In the genomic region with DNA sequence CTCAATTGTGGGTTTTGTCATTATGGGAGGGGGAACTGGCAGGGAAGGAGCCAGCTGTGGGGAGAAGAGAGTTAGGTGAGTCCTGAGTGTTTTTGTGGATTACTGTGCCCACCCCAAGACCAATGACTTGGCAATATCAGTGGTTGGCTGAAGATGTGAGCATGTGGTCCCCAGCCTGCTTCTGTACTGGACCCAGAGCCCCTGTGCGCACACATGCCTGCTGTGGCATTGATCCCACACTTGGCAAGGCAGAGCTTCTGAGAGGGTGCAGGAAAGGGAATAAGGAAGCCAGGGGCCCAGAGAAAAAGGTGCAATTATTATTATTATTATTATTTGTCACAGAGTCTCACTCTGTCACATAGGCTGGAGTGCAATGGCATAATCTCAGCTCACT, we compare ENCODE assay signal across 23 cellular contexts. TPM values are rescaled to one million over a fixed set of nuclear protein-coding genes. Genes with fewer than 3 reads are reported as not detected.
DNase-seq lines count a peak whose midpoint lies in the region; ATAC-seq, FAIRE-seq and TF ChIP-seq lines count a peak whose summit lies in the region.
"Had no signal": no experiment of that assay in that cellular context is flagged by ENCODE, and none has a peak within 500 bp of the region (broad histone marks: within the 10 kb centered on the region; RNA-seq: fewer than 3 reads in every experiment).

No MANE protein-coding gene starts in this region.

- no peak overlapping the region for H3K4me3 Mint-ChIP-seq in activated B cell treated with CpG ODN at 0.5 μM for 24 hours
- H3K4me3 Mint-ChIP-seq in mesothelial cell of epicardium, result peak overlapping the region; percentile 79
- peak overlapping the region; percentile 48 for H3K4me3 Mint-ChIP-seq in type B pancreatic cell

- H3K27ac ChIP-seq in HepG2 (ENCODE audit: extremely low read length, insufficient read depth, low read length), result no peak overlapping the region
- no peak overlapping the region for H3K27ac ChIP-seq in right lobe of liver
- H3K27ac ChIP-seq: BLaER1 treated with 17β-estradiol and CSF1 and Interleukin-3, amounts not matched to agents 10 nM and 100 nM had no signal

- H3K4me3 ChIP-seq in HepG2 (replicated peaks in 1 of 3; ENCODE audit: insufficient read depth in 1 of 3, low read depth in 2 of 3, low read length in 3 of 3), result no peak overlapping the region
- no peak overlapping the region for H3K4me3 ChIP-seq in right lobe of liver
- H3K4me3 ChIP-seq: BLaER1 treated with 17β-estradiol and CSF1 and Interleukin-3, amounts not matched to agents 10 nM and 100 nM had no signal

- H3K4me2 ChIP-seq in HepG2 (ENCODE audit: low read depth, low read length), result no peak overlapping the region
- H3K4me2 ChIP-seq: BLaER1 treated with 17β-estradiol and CSF1 and Interleukin-3, amounts not matched to agents 10 nM and 100 nM had no signal

- ATAC-seq in HepG2 (no peak), right lobe of liver (no peak), activated B cell treated with CpG ODN at 0.5 μM for 24 hours (ENCODE audit: low read depth) (no peak)

- H3K9me3 ChIP-seq in HepG2 (ENCODE audit: low read length) (no peaks in the 10 kb centered on the region), right lobe of liver (no peaks in the 10 kb centered on the region)

- FAIRE-seq in HepG2 (lab: Jason Lieb, UNC) (no peak), frontal cortex (lab: Jason Lieb, UNC) (no peak)
- FAIRE-seq: A204.1, GM12891, H54 had no signal

- H3K36me3 Mint-ChIP-seq in activated B cell treated with CpG ODN at 0.5 μM for 24 hours (ENCODE audit: low read depth) (peaks cover 1% of the 10 kb centered on the region), mesothelial cell of epicardium (no peaks in the 10 kb centered on the region), type B pancreatic cell (no peaks in the 10 kb centered on the region)

- CTCF ChIA-PET in HepG2 (lab: Yijun Ruan, JAX; ENCODE audit: low intra/inter-chr PET ratio, low total read pairs) (interaction anchor here (1.5 kb wide), 1 partner anchor 70 kb away, joined by 3 read pairs; no protein-coding TSS in a partner anchor), activated B cell treated with CpG ODN at 0.5 μM for 24 hours (lab: Charles Lee) (no interaction called here)

- no peak for TF ChIP-seq RAD21 in HepG2 (CRISPR knock-in tag; IDR thresholded peaks at IDR 0.05)

- DNase-seq in HepG2 (ENCODE audit: low spot score) (no peak), right lobe of liver (no peak), activated B cell treated with CpG ODN at 0.5 μM for 24 hours (no peak), mesothelial cell of epicardium (ENCODE audit: low spot score in 2 of 2, unreplicated experiment in 2 of 2) (no peak), type B pancreatic cell (ENCODE audit: extremely low spot score, unreplicated experiment) (no peak), cerebellum (ENCODE audit: low spot score) (no peak), frontal cortex (ENCODE audit: low spot score in 2 of 2) (no peak), NCI-H2171 (lab: John Stamatoyannopoulos, UW) (no peak)
- DNase-seq: DMS 273 treated with DMSO at 0.1 percent for 48 hours, GF-D8, MV-4-11, NCI-H1417 treated with DMSO at 0.1 percent for 48 hours, NCI-H1930, NCI-H2171 treated with DMSO at 0.1 percent for 48 hours, NCI-H748 treated with DMSO at 0.1 percent for 48 hours had no signal

- H3K9me3 Mint-ChIP-seq in activated B cell treated with CpG ODN at 0.5 μM for 24 hours (peaks cover 5% of the 10 kb centered on the region), mesothelial cell of epicardium (no peaks in the 10 kb centered on the region), type B pancreatic cell (no peaks in the 10 kb centered on the region)

- H4K20me1 ChIP-seq in HepG2 (ENCODE audit: insufficient read depth, low read length), result no peaks in the 10 kb centered on the region

- in situ Hi-C loops in HepG2 (cut with HindIII; ENCODE audit: extremely low pct_ligation_motif_present, low pct_unique_long_range_greater_than_20kb), result no loop called here

- H3K27me3 ChIP-seq in HepG2 (ENCODE audit: control insufficient read depth in 1 of 2, insufficient read depth in 2 of 2, low read length in 2 of 2) (peaks cover 15 to 61% of the 10 kb centered on the region in 2 experiments), right lobe of liver (peaks cover 45 to 88% of the 10 kb centered on the region in 2 donors)

- 100% methylated on average over 1 of the region's 1 CpG for WGBS in HepG2 (ENCODE audit: low lambda C conversion rate)
- WGBS in right lobe of liver (ENCODE audit: insufficient coverage, low coverage, low lambda C conversion rate, missing lambda C conversion rate), result no CpG with 5 or more reads among the region's 1 CpG

- peaks cover 38% of the 10 kb centered on the region for H3K4me1 Mint-ChIP-seq in activated B cell treated with CpG ODN at 0.5 μM for 24 hours
- peaks cover 50% of the 10 kb centered on the region for H3K4me1 Mint-ChIP-seq in mesothelial cell of epicardium
- peaks cover 12% of the 10 kb centered on the region for H3K4me1 Mint-ChIP-seq in type B pancreatic cell (ENCODE audit: unreplicated experiment)

- no peak for TF ChIP-seq POLR2A in HepG2 (IDR thresholded peaks at IDR 0.05; ENCODE audit: insufficient read depth in 1 of 2, low read depth in 2 of 2, low read length in 2 of 2)
- no peak for TF ChIP-seq POLR2A in right lobe of liver (IDR thresholded peaks at IDR 0.05)

- H3K4me1 ChIP-seq in HepG2 (ENCODE audit: insufficient read depth, low read length) (peaks cover 8% of the 10 kb centered on the region), right lobe of liver (peaks cover 0 to 9% (median 0%) of the 10 kb centered on the region in 4 donors)

- H2AFZ ChIP-seq in HepG2 (ENCODE audit: low read length), result no peak overlapping the region

- TF ChIP-seq EP300 in HepG2 (IDR thresholded peaks at IDR 0.05; ENCODE audit: low read depth in 2 of 2, low read length in 2 of 2) (no peak), HepG2 (CRISPR knock-in tag; IDR thresholded peaks at IDR 0.05; ENCODE audit: borderline replicate concordance) (no peak)

- H3K36me3 ChIP-seq in HepG2 (replicated peaks in 1 of 2; ENCODE audit: control insufficient read depth in 1 of 2, insufficient read depth in 2 of 2, low read length in 2 of 2) (no peaks in the 10 kb centered on the region), right lobe of liver (no peaks in the 10 kb centered on the region)
- H3K36me3 ChIP-seq: BLaER1 treated with 17β-estradiol and CSF1 and Interleukin-3, amounts not matched to agents 10 nM and 100 nM had no signal

- peaks cover 77% of the 10 kb centered on the region for H3K27me3 Mint-ChIP-seq in activated B cell treated with CpG ODN at 0.5 μM for 24 hours
- peaks cover 97% of the 10 kb centered on the region for H3K27me3 Mint-ChIP-seq in mesothelial cell of epicardium (ENCODE audit: low read depth)
- peaks cover 100% of the 10 kb centered on the region for H3K27me3 Mint-ChIP-seq in type B pancreatic cell

- POLR2A ChIA-PET in HepG2 (lab: Yijun Ruan, JAX), result no interaction called here
- POLR2A ChIA-PET in activated B cell treated with CpG ODN at 0.5 μM for 24 hours (lab: Charles Lee), result no interaction called here

- intact Hi-C loops in HepG2 (cut with micrococcal nuclease; ENCODE audit: unreplicated experiment), result no loop called here
- intact Hi-C loops in right lobe of liver (cut with DNase I), result loop anchor here in 1 of 2 donors (5.0 to 10.0 kb wide), 2 partner anchors 64 to 161 kb away; no protein-coding TSS in a partner anchor
- intact Hi-C loops in activated B cell treated with CpG ODN at 0.5 μM for 24 hours (cut with micrococcal nuclease), result no loop called here

- TF ChIP-seq CTCF in HepG2 (CRISPR knock-in tag; IDR thresholded peaks at IDR 0.05), result no peak
- TF ChIP-seq CTCF in right lobe of liver (IDR thresholded peaks at IDR 0.05), result no peak
- TF ChIP-seq CTCF in activated B cell treated with CpG ODN at 0.5 μM for 24 hours (IDR thresholded peaks at IDR 0.05), result no peak
- TF ChIP-seq CTCF in mesothelial cell of epicardium (IDR thresholded peaks at IDR 0.05; ENCODE audit: unreplicated experiment), result no peak
- TF ChIP-seq CTCF in type B pancreatic cell (conservative IDR thresholded peaks at IDR 0.05), result no peak

- no TSS peak for BruUV-seq in HepG2 (replicated peaks; lab: Mats Ljungman, UMichigan)

- H3K27ac Mint-ChIP-seq in activated B cell treated with CpG ODN at 0.5 μM for 24 hours, result peak overlapping the region; percentile 24
- peak overlapping the region; percentile 98 for H3K27ac Mint-ChIP-seq in mesothelial cell of epicardium
- peak overlapping the region; percentile 17 for H3K27ac Mint-ChIP-seq in type B pancreatic cell

- H3K9ac ChIP-seq in HepG2 (ENCODE audit: insufficient read depth, low read depth, low read length), result no peak overlapping the region
- H3K9ac ChIP-seq: BLaER1 treated with 17β-estradiol and CSF1 and Interleukin-3, amounts not matched to agents 10 nM and 100 nM had no signal

- no peaks in the 10 kb centered on the region for H3K79me2 ChIP-seq in HepG2 (ENCODE audit: insufficient read depth, low read length)

RNA-seq across cellular contexts. Expression of a gene that starts 1.3 kb away (rescaled TPM):
- total RNA-seq in HepG2 (2016; rRNA removed; fragmentation: Illumina TruSeq; extraction: Trizol), result not detected in 2 replicates
- total RNA-seq in HepG2 (2016; cell fraction: cytosol; rRNA removed; fragmentation: Illumina TruSeq; extraction: Trizol; ENCODE audit: low read depth), result not detected in 2 replicates
- total RNA-seq in HepG2 (2016; cell fraction: insoluble cytoplasmic fraction; rRNA removed; fragmentation: Illumina TruSeq; extraction: Trizol), result not detected in 2 replicates
- total RNA-seq in HepG2 (2016; cell fraction: membrane; rRNA removed; fragmentation: Illumina TruSeq; extraction: Trizol), result not detected in 2 replicates
- total RNA-seq in HepG2 (2016; cell fraction: nucleus; rRNA removed; fragmentation: Illumina TruSeq; extraction: Trizol), result not detected in 2 replicates
- not detected in 2 replicates for polyA plus RNA-seq in HepG2 (2011; rRNA removed)
- polyA plus RNA-seq in HepG2 (2011; cell fraction: cytosol; rRNA removed), result not detected in 2 replicates
- not detected in 2 replicates for polyA plus RNA-seq in HepG2 (2011; cell fraction: nucleus; rRNA removed)
- not detected in 2 replicates for polyA plus RNA-seq in HepG2 (2012)
- not detected in 2 replicates for polyA plus RNA-seq in HepG2 (2016; cell fraction: cytosol; fragmentation: Illumina TruSeq; extraction: Trizol; ENCODE audit: low read depth)
- polyA plus RNA-seq in HepG2 (2016; cell fraction: insoluble cytoplasmic fraction; fragmentation: Illumina TruSeq; extraction: Trizol; ENCODE audit: low read depth), result not detected in 2 replicates
- not detected in 2 replicates for polyA plus RNA-seq in HepG2 (2016; cell fraction: membrane; fragmentation: Illumina TruSeq; extraction: Trizol; ENCODE audit: low read depth)
- not detected in 2 replicates for polyA plus RNA-seq in HepG2 (2016; cell fraction: nucleus; fragmentation: Illumina TruSeq; extraction: Trizol; ENCODE audit: insufficient read depth, low read depth)
- polyA minus RNA-seq in HepG2 (2011; rRNA and poly(A)+ RNA removed; ENCODE audit: low replicate concordance), result not detected in 2 replicates
- polyA minus RNA-seq in HepG2 (2011; cell fraction: cytosol; rRNA and poly(A)+ RNA removed), result not detected in 2 replicates
- not detected in 2 replicates for polyA minus RNA-seq in HepG2 (2011; cell fraction: nucleus; rRNA and poly(A)+ RNA removed)
- total RNA-seq in right lobe of liver, result not detected
- total RNA-seq in activated B cell treated with CpG ODN at 0.5 μM for 24 hours, result not detected in 2 replicates
- 14.0 to 16.8 TPM (median 15.2 TPM) in 3 replicates for total RNA-seq in mesothelial cell of epicardium
- total RNA-seq in type B pancreatic cell (ENCODE audit: low replicate concordance), result 0.88 TPM in 1 of 2 replicates, not detected in the other
- total RNA-seq in cerebellum, result not detected
- total RNA-seq in frontal cortex, result not detected
- total RNA-seq: Daoy, LHCN-M2, NCI-H460, SK-MEL-5 had no signal

RNA-seq across cellular contexts. Expression of a gene that starts 2.0 kb away (rescaled TPM):
- total RNA-seq in HepG2 (2016; rRNA removed; fragmentation: Illumina TruSeq; extraction: Trizol) (not detected in 2 replicates), right lobe of liver (not detected), activated B cell treated with CpG ODN at 0.5 μM for 24 hours (not detected in 2 replicates), mesothelial cell of epicardium (7.3 to 8.5 TPM (median 7.9 TPM) in 3 replicates), type B pancreatic cell (ENCODE audit: low replicate concordance) (not detected in 2 replicates), cerebellum (not detected), frontal cortex (not detected)
- total RNA-seq in HepG2 (2016; cell fraction: cytosol; rRNA removed; fragmentation: Illumina TruSeq; extraction: Trizol; ENCODE audit: low read depth), result not detected in 2 replicates
- not detected in 2 replicates for total RNA-seq in HepG2 (2016; cell fraction: insoluble cytoplasmic fraction; rRNA removed; fragmentation: Illumina TruSeq; extraction: Trizol)
- not detected in 2 replicates for total RNA-seq in HepG2 (2016; cell fraction: membrane; rRNA removed; fragmentation: Illumina TruSeq; extraction: Trizol)
- not detected in 2 replicates for total RNA-seq in HepG2 (2016; cell fraction: nucleus; rRNA removed; fragmentation: Illumina TruSeq; extraction: Trizol)
- polyA plus RNA-seq in HepG2 (2011; rRNA removed), result not detected in 2 replicates
- not detected in 2 replicates for polyA plus RNA-seq in HepG2 (2011; cell fraction: cytosol; rRNA removed)
- not detected in 2 replicates for polyA plus RNA-seq in HepG2 (2011; cell fraction: nucleus; rRNA removed)
- polyA plus RNA-seq in HepG2 (2012), result not detected in 2 replicates
- not detected in 2 replicates for polyA plus RNA-seq in HepG2 (2016; cell fraction: cytosol; fragmentation: Illumina TruSeq; extraction: Trizol; ENCODE audit: low read depth)
- polyA plus RNA-seq in HepG2 (2016; cell fraction: insoluble cytoplasmic fraction; fragmentation: Illumina TruSeq; extraction: Trizol; ENCODE audit: low read depth), result not detected in 2 replicates
- not detected in 2 replicates for polyA plus RNA-seq in HepG2 (2016; cell fraction: membrane; fragmentation: Illumina TruSeq; extraction: Trizol; ENCODE audit: low read depth)
- polyA plus RNA-seq in HepG2 (2016; cell fraction: nucleus; fragmentation: Illumina TruSeq; extraction: Trizol; ENCODE audit: insufficient read depth, low read depth), result not detected in 2 replicates
- polyA minus RNA-seq in HepG2 (2011; rRNA and poly(A)+ RNA removed; ENCODE audit: low replicate concordance), result not detected in 2 replicates
- polyA minus RNA-seq in HepG2 (2011; cell fraction: cytosol; rRNA and poly(A)+ RNA removed), result not detected in 2 replicates
- not detected in 2 replicates for polyA minus RNA-seq in HepG2 (2011; cell fraction: nucleus; rRNA and poly(A)+ RNA removed)
- total RNA-seq: Daoy, LHCN-M2, NCI-H460 had no signal

RNA-seq across cellular contexts. Expression of a gene that starts 7.5 kb away (rescaled TPM):
- total RNA-seq in HepG2 (2016; rRNA removed; fragmentation: Illumina TruSeq; extraction: Trizol) (not detected in 2 replicates), right lobe of liver (not detected), activated B cell treated with CpG ODN at 0.5 μM for 24 hours (not detected in 2 replicates), mesothelial cell of epicardium (26.4 to 26.9 TPM (median 26.8 TPM) in 3 replicates), type B pancreatic cell (ENCODE audit: low replicate concordance) (0.59 TPM in 1 of 2 replicates, not detected in the other), cerebellum (not detected), frontal cortex (not detected)
- total RNA-seq in HepG2 (2016; cell fraction: cytosol; rRNA removed; fragmentation: Illumina TruSeq; extraction: Trizol; ENCODE audit: low read depth), result not detected in 2 replicates
- not detected in 2 replicates for total RNA-seq in HepG2 (2016; cell fraction: insoluble cytoplasmic fraction; rRNA removed; fragmentation: Illumina TruSeq; extraction: Trizol)
- not detected in 2 replicates for total RNA-seq in HepG2 (2016; cell fraction: membrane; rRNA removed; fragmentation: Illumina TruSeq; extraction: Trizol)
- total RNA-seq in HepG2 (2016; cell fraction: nucleus; rRNA removed; fragmentation: Illumina TruSeq; extraction: Trizol), result not detected in 2 replicates
- polyA plus RNA-seq in HepG2 (2011; rRNA removed), result not detected in 2 replicates
- polyA plus RNA-seq in HepG2 (2011; cell fraction: cytosol; rRNA removed), result not detected in 2 replicates
- polyA plus RNA-seq in HepG2 (2011; cell fraction: nucleus; rRNA removed), result not detected in 2 replicates
- polyA plus RNA-seq in HepG2 (2012), result not detected in 2 replicates
- polyA plus RNA-seq in HepG2 (2016; cell fraction: cytosol; fragmentation: Illumina TruSeq; extraction: Trizol; ENCODE audit: low read depth), result not detected in 2 replicates
- polyA plus RNA-seq in HepG2 (2016; cell fraction: insoluble cytoplasmic fraction; fragmentation: Illumina TruSeq; extraction: Trizol; ENCODE audit: low read depth), result not detected in 2 replicates
- not detected in 2 replicates for polyA plus RNA-seq in HepG2 (2016; cell fraction: membrane; fragmentation: Illumina TruSeq; extraction: Trizol; ENCODE audit: low read depth)
- polyA plus RNA-seq in HepG2 (2016; cell fraction: nucleus; fragmentation: Illumina TruSeq; extraction: Trizol; ENCODE audit: insufficient read depth, low read depth), result not detected in 2 replicates
- 0.82 TPM in 1 of 2 replicates, not detected in the other for polyA minus RNA-seq in HepG2 (2011; rRNA and poly(A)+ RNA removed; ENCODE audit: low replicate concordance)
- polyA minus RNA-seq in HepG2 (2011; cell fraction: cytosol; rRNA and poly(A)+ RNA removed), result not detected in 2 replicates
- polyA minus RNA-seq in HepG2 (2011; cell fraction: nucleus; rRNA and poly(A)+ RNA removed), result not detected in 2 replicates

Comparison
In these comparisons a context has a peak if more than half of its experiments do, and no peak if none do; other contexts are left out.
1. H3K27ac Mint-ChIP-seq: peak in every context shown above with its lines; median percentile 98 in mesothelial cell of epicardium; 24 in activated B cell treated with CpG ODN at 0.5 μM for 24 hours; 17 in type B pancreatic cell.
2. RNA of a gene that starts 7.5 kb away (total RNA-seq): 26.4 to 26.9 TPM in mesothelial cell of epicardium; 0.59 TPM in type B pancreatic cell, not detected in HepG2, not detected in right lobe of liver, not detected in activated B cell treated with CpG ODN at 0.5 μM for 24 hours, not detected in cerebellum (single experiment) and not detected in frontal cortex (single experiment); every median in the first group is over 10 times any median in the second.